Comparison of ENCODE assay signal across 9 cellular contexts in the genomic region with DNA sequence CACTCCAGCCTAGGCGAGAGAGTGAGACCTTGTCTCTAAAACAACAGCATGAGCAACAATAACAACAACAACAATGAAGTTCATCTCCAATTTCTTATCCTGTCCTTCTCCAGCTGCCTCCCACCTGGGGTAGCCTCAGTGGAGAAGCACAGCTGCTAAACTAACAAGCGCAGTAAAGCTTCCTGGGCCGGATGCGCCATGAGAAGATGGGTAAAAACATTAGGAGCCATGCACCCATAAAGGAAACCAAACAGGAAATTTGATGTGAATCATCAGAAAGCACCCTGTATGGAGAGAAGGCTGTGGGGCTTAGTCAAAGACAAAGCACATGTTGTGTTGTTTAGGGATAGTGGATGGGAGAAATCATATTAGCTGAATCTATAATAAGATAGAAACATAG.
DNase-seq lines count a peak whose midpoint lies in the region; ATAC-seq and TF ChIP-seq lines count a peak whose summit lies in the region.
"Had no signal": no experiment of that assay in that cellular context is flagged by ENCODE, and none has a peak within 500 bp of the region (broad histone marks: within the 10 kb centered on the region; RNA-seq: fewer than 3 reads in every experiment).

No MANE protein-coding gene starts in this region.

- no peak overlapping the region for H3K4me3 ChIP-seq in Caco-2 (ENCODE audit: low read depth, low read length)

- POLR2A ChIA-PET in Caco-2 (lab: Charles Lee): no interaction called here

- no peak overlapping the region for H3K4me3 Mint-ChIP-seq in Caco-2 (ENCODE audit: unreplicated experiment)
- H3K4me3 Mint-ChIP-seq: B cell had no signal

- no peaks in the 10 kb centered on the region for H3K36me3 ChIP-seq in Caco-2 (ENCODE audit: control insufficient read depth, insufficient read depth, low read length)

- CTCF ChIA-PET in Caco-2 (lab: Charles Lee): no interaction called here

- peak; percentile 69 to 73 for ATAC-seq in activated CD4-positive, CD25-positive, alpha-beta regulatory T cell treated with anti-CD3 and anti-CD28 coated beads, Interleukin-2, amount 50 U/mL, for 24 hours
- ATAC-seq in activated naive CD4-positive, alpha-beta T cell treated with anti-CD3 and anti-CD28 coated beads, Interleukin-2, amount 50 U/mL, for 72 hours: peak; percentile 74 to 81
- ATAC-seq in HG02798 (IDR thresholded peaks at IDR 0.05; ENCODE audit: poor library complexity, unreplicated experiment) (no peak), GM18868 (IDR thresholded peaks at IDR 0.05; ENCODE audit: unreplicated experiment) (no peak)

- H3K27me3 Mint-ChIP-seq in Caco-2 (ENCODE audit: insufficient read depth, unreplicated experiment): peaks cover 2% of the 10 kb centered on the region

- peak overlapping the region; percentile 38 to 81 for H3K27ac Mint-ChIP-seq in activated naive CD4-positive, alpha-beta T cell treated with anti-CD3 and anti-CD28 coated beads, Interleukin-2, amount 50 U/mL, for 72 hours
- H3K27ac Mint-ChIP-seq in Caco-2 (ENCODE audit: unreplicated experiment): no peak overlapping the region
- H3K27ac Mint-ChIP-seq: B cell had no signal

- BruUV-seq in Caco-2 (replicated peaks; lab: Mats Ljungman, UMichigan): no TSS peak

- intact Hi-C loops in Caco-2 (cut with micrococcal nuclease; ENCODE audit: unreplicated experiment): loop anchor here (10.0 kb wide), 1 partner anchor 508 kb away; the partner anchor contains the start of gene REV3L

- DNase-seq in activated CD4-positive, CD25-positive, alpha-beta regulatory T cell treated with anti-CD3 and anti-CD28 coated beads, Interleukin-2, amount 50 U/mL, for 72 hours: no peak
- DNase-seq in NCI-H748 treated with DMSO at 0.1 percent for 48 hours (lab: John Stamatoyannopoulos, UW) (peak; percentile 26), Caco-2 (no peak)
- DNase-seq in activated naive CD4-positive, alpha-beta T cell treated with anti-CD3 and anti-CD28 coated beads, Interleukin-2, amount 50 U/mL, for 72 hours (ENCODE audit: low spot score in 2 of 2): peak in 1 of 2 donors; percentile 46
- DNase-seq in stimulated activated naive CD4-positive, alpha-beta T cell treated with Interleukin-2 at 50 U/mL for 16 hours (lab: John Stamatoyannopoulos, UW): peak; percentile 24

- H3K9me3 ChIP-seq in Caco-2: no peaks in the 10 kb centered on the region

- H3K9me3 Mint-ChIP-seq in activated naive CD4-positive, alpha-beta T cell treated with anti-CD3 and anti-CD28 coated beads, Interleukin-2, amount 50 U/mL, for 72 hours: peaks cover 3 to 6% of the 10 kb centered on the region in 2 donors
- H3K9me3 Mint-ChIP-seq in Caco-2 (ENCODE audit: unreplicated experiment): no peaks in the 10 kb centered on the region

- no peaks in the 10 kb centered on the region for H3K27me3 ChIP-seq in Caco-2 (replicated peaks; ENCODE audit: control insufficient read depth, insufficient read depth, low read length)

- H3K36me3 Mint-ChIP-seq in activated naive CD4-positive, alpha-beta T cell treated with anti-CD3 and anti-CD28 coated beads, Interleukin-2, amount 50 U/mL, for 72 hours: peaks cover 9 to 13% of the 10 kb centered on the region in 2 donors
- no peaks in the 10 kb centered on the region for H3K36me3 Mint-ChIP-seq in Caco-2 (ENCODE audit: insufficient read depth, unreplicated experiment)

- H3K4me1 ChIP-seq in Caco-2: no peaks in the 10 kb centered on the region

- TF ChIP-seq CTCF in Caco-2 (IDR thresholded peaks at IDR 0.05; ENCODE audit: insufficient read depth in 1 of 2, low read depth in 1 of 2, low read length in 1 of 2, severe bottlenecking in 1 of 2, unreplicated experiment in 1 of 2): no peak

- H3K4me1 Mint-ChIP-seq in Caco-2 (ENCODE audit: low read depth, unreplicated experiment): peaks cover 7% of the 10 kb centered on the region

Comparison
In these comparisons a context has a peak if more than half of its experiments do, and no peak if none do; other contexts are left out.
1. ATAC-seq: peak in activated CD4-positive, CD25-positive, alpha-beta regulatory T cell treated with anti-CD3 and anti-CD28 coated beads, Interleukin-2, amount 50 U/mL, for 24 hours (2 of 2) and activated naive CD4-positive, alpha-beta T cell treated with anti-CD3 and anti-CD28 coated beads, Interleukin-2, amount 50 U/mL, for 72 hours (2 of 2); none in HG02798 (single experiment) and GM18868 (single experiment).
2. DNase-seq: peak in NCI-H748 treated with DMSO at 0.1 percent for 48 hours (single experiment) and stimulated activated naive CD4-positive, alpha-beta T cell treated with Interleukin-2 at 50 U/mL for 16 hours (single experiment); none in activated CD4-positive, CD25-positive, alpha-beta regulatory T cell treated with anti-CD3 and anti-CD28 coated beads, Interleukin-2, amount 50 U/mL, for 72 hours (single experiment) and Caco-2 (0 of 2).